1 cellular context compared by ENCODE assay signal in the genomic region with DNA sequence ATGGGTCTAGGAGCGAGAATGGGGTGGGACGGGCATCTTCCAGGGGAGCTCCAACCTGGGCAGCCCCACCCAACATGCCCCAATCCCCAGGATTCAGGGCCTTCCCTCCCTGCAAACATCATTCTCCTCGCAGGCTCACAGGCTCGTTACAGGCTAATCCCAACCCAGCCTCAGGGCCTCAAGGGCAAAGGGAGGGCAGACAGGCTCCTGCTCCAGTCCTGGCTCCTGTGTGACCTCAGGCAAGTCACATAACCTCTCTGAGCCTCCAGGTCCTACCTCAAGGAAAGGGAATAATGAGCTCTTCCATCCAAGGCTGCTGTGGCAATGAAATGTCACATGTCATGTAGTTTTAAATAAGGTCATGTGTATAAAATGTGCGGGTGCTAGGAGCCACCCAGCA.
TF ChIP-seq lines count a peak whose summit lies in the region.

No MANE protein-coding gene starts in this region.

TF ChIP-seq in K562, 482 proteins besides CTCF, POLR2A, EP300 and RAD21:
- no peak for TF ChIP-seq POLR2B (IDR thresholded peaks at IDR 0.05; ENCODE audit: low read depth, partially characterized antibody)
- no peak for TF ChIP-seq XRCC5 (IDR thresholded peaks at IDR 0.05; ENCODE audit: low read depth, low read length)
- no peak for TF ChIP-seq HDAC2 (IDR thresholded peaks at IDR 0.05)
- TF ChIP-seq, protein P1, sequence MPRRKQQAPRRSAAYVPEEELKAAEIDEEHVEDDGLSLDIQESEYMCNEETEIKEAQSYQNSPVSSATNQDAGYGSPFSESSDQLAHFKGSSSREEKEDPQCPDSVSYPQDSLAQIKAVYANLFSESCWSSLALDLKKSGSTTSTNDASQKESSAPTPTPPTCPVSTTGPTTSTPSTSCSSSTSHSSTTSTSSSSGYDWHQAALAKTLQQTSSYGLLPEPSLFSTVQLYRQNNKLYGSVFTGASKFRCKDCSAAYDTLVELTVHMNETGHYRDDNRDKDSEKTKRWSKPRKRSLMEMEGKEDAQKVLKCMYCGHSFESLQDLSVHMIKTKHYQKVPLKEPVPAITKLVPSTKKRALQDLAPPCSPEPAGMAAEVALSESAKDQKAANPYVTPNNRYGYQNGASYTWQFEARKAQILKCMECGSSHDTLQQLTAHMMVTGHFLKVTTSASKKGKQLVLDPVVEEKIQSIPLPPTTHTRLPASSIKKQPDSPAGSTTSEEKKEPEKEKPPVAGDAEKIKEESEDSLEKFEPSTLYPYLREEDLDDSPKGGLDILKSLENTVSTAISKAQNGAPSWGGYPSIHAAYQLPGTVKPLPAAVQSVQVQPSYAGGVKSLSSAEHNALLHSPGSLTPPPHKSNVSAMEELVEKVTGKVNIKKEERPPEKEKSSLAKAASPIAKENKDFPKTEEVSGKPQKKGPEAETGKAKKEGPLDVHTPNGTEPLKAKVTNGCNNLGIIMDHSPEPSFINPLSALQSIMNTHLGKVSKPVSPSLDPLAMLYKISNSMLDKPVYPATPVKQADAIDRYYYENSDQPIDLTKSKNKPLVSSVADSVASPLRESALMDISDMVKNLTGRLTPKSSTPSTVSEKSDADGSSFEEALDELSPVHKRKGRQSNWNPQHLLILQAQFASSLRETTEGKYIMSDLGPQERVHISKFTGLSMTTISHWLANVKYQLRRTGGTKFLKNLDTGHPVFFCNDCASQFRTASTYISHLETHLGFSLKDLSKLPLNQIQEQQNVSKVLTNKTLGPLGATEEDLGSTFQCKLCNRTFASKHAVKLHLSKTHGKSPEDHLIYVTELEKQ (CRISPR knock-in tag; IDR thresholded peaks at IDR 0.05): no peak
- peak; percentile 32 for TF ChIP-seq ZFP36 (IDR thresholded peaks at IDR 0.05; ENCODE audit: low read depth, low read length, partially characterized antibody)
- TF ChIP-seq, protein P2, sequence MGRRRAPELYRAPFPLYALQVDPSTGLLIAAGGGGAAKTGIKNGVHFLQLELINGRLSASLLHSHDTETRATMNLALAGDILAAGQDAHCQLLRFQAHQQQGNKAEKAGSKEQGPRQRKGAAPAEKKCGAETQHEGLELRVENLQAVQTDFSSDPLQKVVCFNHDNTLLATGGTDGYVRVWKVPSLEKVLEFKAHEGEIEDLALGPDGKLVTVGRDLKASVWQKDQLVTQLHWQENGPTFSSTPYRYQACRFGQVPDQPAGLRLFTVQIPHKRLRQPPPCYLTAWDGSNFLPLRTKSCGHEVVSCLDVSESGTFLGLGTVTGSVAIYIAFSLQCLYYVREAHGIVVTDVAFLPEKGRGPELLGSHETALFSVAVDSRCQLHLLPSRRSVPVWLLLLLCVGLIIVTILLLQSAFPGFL (CRISPR knock-in tag; IDR thresholded peaks at IDR 0.05): 0 out of 2 replicates have a peak, but pooled peaks have one; percentile 12
